Comparison of ENCODE assay signal across 8 cellular contexts in the genomic region with DNA sequence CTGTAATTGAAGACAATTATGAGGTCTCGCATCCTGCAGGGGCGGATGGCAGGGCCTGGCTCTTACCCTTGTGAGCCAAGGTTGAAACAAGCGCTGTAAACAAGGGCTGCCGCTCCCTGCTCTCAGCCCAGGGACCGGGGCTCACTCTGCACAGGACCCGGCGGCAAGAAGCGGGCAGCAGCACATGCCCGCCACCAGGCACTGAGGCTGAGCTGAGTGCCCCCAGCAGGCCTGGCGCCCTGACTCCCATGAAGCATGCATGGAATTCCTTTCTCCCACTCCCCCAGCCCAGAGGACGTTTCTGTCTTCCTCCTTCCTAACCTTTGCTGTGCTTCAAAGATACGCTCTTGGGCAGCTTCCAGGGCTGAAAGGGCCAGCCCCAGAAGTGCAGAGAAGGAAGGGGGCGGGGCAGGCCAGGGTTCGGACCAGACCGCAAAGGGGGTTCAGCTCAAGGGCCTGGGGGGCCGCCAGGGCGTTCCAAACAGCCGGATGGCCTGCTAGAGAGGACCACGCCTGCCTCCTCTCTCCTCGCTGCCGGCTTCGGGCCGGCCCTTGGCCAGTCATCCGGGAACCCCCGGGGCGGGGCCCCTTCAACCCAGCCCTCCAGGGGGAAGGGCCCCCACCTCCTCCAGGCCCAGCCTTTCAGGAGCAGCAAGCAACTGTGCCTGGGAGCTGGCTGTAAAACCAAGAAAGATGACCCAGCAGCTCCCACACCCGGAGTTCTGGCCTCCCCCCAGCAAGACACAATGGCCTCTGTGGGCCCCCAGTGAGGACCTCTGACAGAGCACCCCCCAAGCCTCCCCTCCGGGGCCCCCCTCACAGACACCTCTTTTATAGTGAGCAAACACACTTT.
A peak's percentile ranks its signal among the peaks of the same experiment; 100 is the strongest.
DNase-seq lines count a peak whose midpoint lies in the region; ATAC-seq and TF ChIP-seq lines count a peak whose summit lies in the region.

No MANE protein-coding gene starts in this region.

- H3K27me3 Mint-ChIP-seq in osteocyte (ENCODE audit: unreplicated experiment), result no peaks in the 10 kb centered on the region

- peaks cover 0 to 25% (median 0%) of the 10 kb centered on the region in 9 donors for H3K36me3 ChIP-seq in heart left ventricle
- H3K36me3 ChIP-seq in MM.1S (replicated peaks; ENCODE audit: insufficient read depth, low read length), result no peaks in the 10 kb centered on the region

- ATAC-seq in heart left ventricle, result peak; percentile 90 to 95 (median 93)
- ATAC-seq in GM18873 (IDR thresholded peaks at IDR 0.05; ENCODE audit: low FRiP score, unreplicated experiment), result no peak

- 3 to 12% (median 4%) methylated on average over 15 to 28 of the region's 28 CpGs for WGBS in heart left ventricle, 4 donors

- no peak overlapping the region for H3K4me2 ChIP-seq in MM.1S (ENCODE audit: low read depth, low read length)

- H3K9me3 Mint-ChIP-seq in osteocyte (ENCODE audit: unreplicated experiment), result no peaks in the 10 kb centered on the region

- H3K9ac ChIP-seq in MM.1S (ENCODE audit: low read length), result no peak overlapping the region

- peak overlapping the region in 11 of 12 donors; percentile 16 to 60 (median 44) for H3K4me3 ChIP-seq in heart left ventricle
- no peak overlapping the region for H3K4me3 ChIP-seq in MM.1S (ENCODE audit: low read length)

- H3K27me3 ChIP-seq in heart left ventricle (no peaks in the 10 kb centered on the region), MM.1S (replicated peaks; ENCODE audit: insufficient read depth, low read length) (no peaks in the 10 kb centered on the region)

- H4K20me1 ChIP-seq in MM.1S (ENCODE audit: insufficient read depth, low read length), result no peaks in the 10 kb centered on the region

- intact Hi-C loops in heart left ventricle (cut with DNase I), result loop anchor here in 4 of 10 donors (2.0 to 5.0 kb wide), 3 partner anchors 113 to 118 kb away; partner anchors contain the start of gene ASXL1 (in 3 of the 4)

- H3K9me2 ChIP-seq in MM.1S (replicated peaks; ENCODE audit: insufficient read depth, low read length), result no peaks in the 10 kb centered on the region

- peak overlapping the region; percentile 51 to 95 (median 81) for H3K27ac ChIP-seq in heart left ventricle
- H3K27ac ChIP-seq in MM.1S (ENCODE audit: low read length), result no peak overlapping the region

- H3K27ac Mint-ChIP-seq in osteocyte (ENCODE audit: unreplicated experiment), result peak overlapping the region; percentile 91

- no peaks in the 10 kb centered on the region for H3K9me3 ChIP-seq in heart left ventricle
- no peaks in the 10 kb centered on the region for H3K9me3 ChIP-seq in MM.1S (replicated peaks; ENCODE audit: insufficient read depth, low read length)

- H2AFZ ChIP-seq in MM.1S (ENCODE audit: low read length), result no peak overlapping the region

- H3K4me1 Mint-ChIP-seq in osteocyte (ENCODE audit: unreplicated experiment), result peaks cover 68% of the 10 kb centered on the region

- peaks cover 5% of the 10 kb centered on the region for H3K36me3 Mint-ChIP-seq in osteocyte (ENCODE audit: unreplicated experiment)

- TF ChIP-seq CTCF in heart left ventricle (IDR thresholded peaks at IDR 0.05), result no peak
- TF ChIP-seq CTCF in osteocyte (IDR thresholded peaks at IDR 0.05), result peak; percentile 23
- no peak for TF ChIP-seq CTCF in MM.1S (IDR thresholded peaks at IDR 0.05; ENCODE audit: low read length)

- peak in 1 of 2 donors; percentile 50 for TF ChIP-seq POLR2A in heart left ventricle (IDR thresholded peaks at IDR 0.05)

- peak overlapping the region; percentile 61 for H3K4me3 Mint-ChIP-seq in osteocyte (ENCODE audit: unreplicated experiment)

- DNase-seq in C1 segment of cervical spinal cord (lab: John Stamatoyannopoulos, UW) (peak in 10 of 14 donors; percentile 43 to 81 (median 66)), HS-27A (ENCODE audit: low read depth) (peak; percentile 86), amniotic stem cell (lab: John Stamatoyannopoulos, UW) (peak; percentile 80), heart left ventricle (peak; percentile 93 to 95 (median 94)), osteocyte (ENCODE audit: extremely low spot score, unreplicated experiment) (peak; percentile 96), NCI-H187 (lab: John Stamatoyannopoulos, UW) (no peak), MM.1S (no peak)

- H3K4me1 ChIP-seq in heart left ventricle (peaks cover 14 to 83% (median 58%) of the 10 kb centered on the region in 12 donors), MM.1S (ENCODE audit: low read length) (no peaks in the 10 kb centered on the region)

- no peaks in the 10 kb centered on the region for H3F3A ChIP-seq in MM.1S (ENCODE audit: insufficient read depth, low read length)

- H3K79me2 ChIP-seq in MM.1S (ENCODE audit: low read length), result no peaks in the 10 kb centered on the region

Comparison
In these comparisons a context has a peak if more than half of its experiments do, and no peak if none do; other contexts are left out.
1. DNase-seq: peak in C1 segment of cervical spinal cord (10 of 14), HS-27A (single experiment), amniotic stem cell (single experiment), heart left ventricle (5 of 5) and osteocyte (single experiment); none in NCI-H187 (0 of 2) and MM.1S (single experiment).